Comparison of ENCODE assay signal across 8 cellular contexts in genomic region chr16:75074920-75075687, GRCh38. TPM values are rescaled to one million over a fixed set of nuclear protein-coding genes. Genes with fewer than 3 reads are reported as not detected.
DNase-seq lines count a peak whose midpoint lies in the region; ATAC-seq and TF ChIP-seq lines count a peak whose summit lies in the region.

No MANE protein-coding gene starts in this region.

- peak overlapping the region; percentile 45 for H3K4me3 ChIP-seq in OCI-LY3 (ENCODE audit: low read length)
- no peak overlapping the region for H3K4me3 ChIP-seq in upper lobe of left lung

- H3K4me1 ChIP-seq in OCI-LY3 (ENCODE audit: low read length) (peaks cover 10% of the 10 kb centered on the region), upper lobe of left lung (peaks cover 24 to 50% (median 28%) of the 10 kb centered on the region in 4 donors)

- H3K4me3 Mint-ChIP-seq in activated T-cell treated with anti-CD3 and anti-CD28 coated beads, Interleukin-2, amount 50 U/mL, for 72 hours: peak overlapping the region; percentile 73 to 83
- peak overlapping the region in 7 of 8 donors; percentile 47 to 77 (median 69) for H3K4me3 Mint-ChIP-seq in naive B cell

- no peaks in the 10 kb centered on the region for H3K27me3 Mint-ChIP-seq in activated T-cell treated with anti-CD3 and anti-CD28 coated beads, Interleukin-2, amount 50 U/mL, for 72 hours (ENCODE audit: low read depth)
- H3K27me3 Mint-ChIP-seq in naive B cell: peaks cover 36 to 71% (median 50%) of the 10 kb centered on the region in 3 donors

- peaks cover 0 to 6% of the 10 kb centered on the region in 2 donors for H3K9me3 Mint-ChIP-seq in activated T-cell treated with anti-CD3 and anti-CD28 coated beads, Interleukin-2, amount 50 U/mL, for 72 hours
- H3K9me3 Mint-ChIP-seq in naive B cell: peaks cover 0 to 1% (median 0%) of the 10 kb centered on the region in 7 donors

- no peak for TF ChIP-seq CTCF in OCI-LY3 (IDR thresholded peaks at IDR 0.05; ENCODE audit: low read depth, low read length)
- TF ChIP-seq CTCF in upper lobe of left lung (IDR thresholded peaks at IDR 0.05): no peak
- TF ChIP-seq CTCF in omental fat pad (IDR thresholded peaks at IDR 0.05): no peak

- H3K27me3 ChIP-seq in OCI-LY3 (ENCODE audit: low read depth, low read length) (peaks cover 4% of the 10 kb centered on the region; the same call in 1 of the 2 replicates), upper lobe of left lung (no peaks in the 10 kb centered on the region)

- TF ChIP-seq POLR2A in upper lobe of left lung (IDR thresholded peaks at IDR 0.05): no peak

- H3K36me3 ChIP-seq in OCI-LY3 (replicated peaks; ENCODE audit: low read depth, low read length) (no peaks in the 10 kb centered on the region), upper lobe of left lung (no peaks in the 10 kb centered on the region)

- ATAC-seq in GM18502 (IDR thresholded peaks at IDR 0.05; ENCODE audit: poor library complexity, unreplicated experiment) (peak; percentile 97), HG02852 (IDR thresholded peaks at IDR 0.05; ENCODE audit: unreplicated experiment) (peak; percentile 97), naive B cell (ENCODE audit: low read depth in 2 of 2) (peak; percentile 99), upper lobe of left lung (ENCODE audit: low FRiP score in 2 of 2) (peak; percentile 53 to 86), omental fat pad (ENCODE audit: low FRiP score) (no peak)
- peak; percentile 95 to 99 for ATAC-seq in activated T-cell treated with anti-CD3 and anti-CD28 coated beads, Interleukin-2, amount 50 U/mL, for 72 hours (replicated peaks in 1 of 2)

- H3K9me3 ChIP-seq in OCI-LY3 (ENCODE audit: insufficient read depth, low read length): no peaks in the 10 kb centered on the region
- no peaks in the 10 kb centered on the region for H3K9me3 ChIP-seq in upper lobe of left lung

- peak overlapping the region; percentile 67 for H3K4me2 ChIP-seq in OCI-LY3 (ENCODE audit: low read length)

- H3K9ac ChIP-seq in OCI-LY3 (ENCODE audit: low read length): no peak overlapping the region

- peaks cover 54% of the 10 kb centered on the region for H3K4me1 Mint-ChIP-seq in activated T-cell treated with anti-CD3 and anti-CD28 coated beads, Interleukin-2, amount 50 U/mL, for 72 hours (ENCODE audit: low read depth)
- H3K4me1 Mint-ChIP-seq in naive B cell: peaks cover 30 to 34% (median 31%) of the 10 kb centered on the region in 3 donors

- H3K36me3 Mint-ChIP-seq in activated T-cell treated with anti-CD3 and anti-CD28 coated beads, Interleukin-2, amount 50 U/mL, for 72 hours (ENCODE audit: insufficient read depth in 2 of 2): peaks cover 9 to 11% of the 10 kb centered on the region in 2 donors
- H3K36me3 Mint-ChIP-seq in naive B cell: no peaks in the 10 kb centered on the region

- H4K20me1 ChIP-seq in OCI-LY3 (ENCODE audit: insufficient read depth, low read length): no peaks in the 10 kb centered on the region; the same call in 1 of the 2 replicates

- peak in 2 of 4 donors; percentile 3 to 71 for TF ChIP-seq EP300 in upper lobe of left lung (IDR thresholded peaks at IDR 0.05)

- no peak overlapping the region for H2AFZ ChIP-seq in OCI-LY3 (ENCODE audit: low read depth, low read length)

- H3K27ac ChIP-seq in OCI-LY3 (ENCODE audit: low read length) (no peak overlapping the region), upper lobe of left lung (peak overlapping the region; percentile 19 to 60 (median 30))

- DNase-seq in activated T-cell treated with anti-CD3 and anti-CD28 coated beads, Interleukin-2, amount 50 U/mL, for 72 hours: peak; percentile 89
- peak; percentile 75 for DNase-seq in naive B cell
- peak in 1 of 2 donors; percentile 58 for DNase-seq in upper lobe of left lung
- DNase-seq in GOT3 (lab: John Stamatoyannopoulos, UW): no peak
- DNase-seq in omental fat pad (ENCODE audit: low spot score): no peak

- no peaks in the 10 kb centered on the region for H3K79me2 ChIP-seq in OCI-LY3 (ENCODE audit: low read length)

- 28 to 31% methylated on average over 7 to 12 of the region's 12 CpGs for WGBS in upper lobe of left lung, 2 donors

- H3K27ac Mint-ChIP-seq in activated T-cell treated with anti-CD3 and anti-CD28 coated beads, Interleukin-2, amount 50 U/mL, for 72 hours: peak overlapping the region; percentile 95
- H3K27ac Mint-ChIP-seq in naive B cell: peak overlapping the region in 3 of 6 donors; percentile 35 to 64 (median 61)

RNA-seq across cellular contexts. Expression of gene LDHD, which starts 41.5 kb away (rescaled TPM):
- under 1 TPM; 0.35 to 0.43 TPM for total RNA-seq in activated T-cell treated with anti-CD3 and anti-CD28 coated beads, Interleukin-2, amount 50 U/mL, for 72 hours
- polyA plus RNA-seq in naive B cell (ENCODE audit: low read depth in 6 of 6): not detected
- total RNA-seq in upper lobe of left lung (10 to 100 TPM in 5 of 6 donors, 1 to 10 TPM in 1; 7.8 to 35.6 (median 16.8) TPM), omental fat pad (10 to 100 TPM; 10.2 to 52.5 (median 17.4) TPM)

Comparison
In these comparisons a context has a peak if more than half of its experiments do, and no peak if none do; other contexts are left out.
1. DNase-seq: peak in activated T-cell treated with anti-CD3 and anti-CD28 coated beads, Interleukin-2, amount 50 U/mL, for 72 hours (2 of 2) and naive B cell (single experiment); none in GOT3 (single experiment) and omental fat pad (single experiment).
2. RNA of gene LDHD, which starts 41.5 kb away (total RNA-seq): 10.2 to 52.5 TPM in omental fat pad and 7.8 to 35.6 TPM in upper lobe of left lung; 0.35 to 0.43 TPM in activated T-cell treated with anti-CD3 and anti-CD28 coated beads, Interleukin-2, amount 50 U/mL, for 72 hours; every median in the first group is over 4 times any median in the second.